Comparison of ENCODE assay signal across 15 cellular contexts in the genomic region with DNA sequence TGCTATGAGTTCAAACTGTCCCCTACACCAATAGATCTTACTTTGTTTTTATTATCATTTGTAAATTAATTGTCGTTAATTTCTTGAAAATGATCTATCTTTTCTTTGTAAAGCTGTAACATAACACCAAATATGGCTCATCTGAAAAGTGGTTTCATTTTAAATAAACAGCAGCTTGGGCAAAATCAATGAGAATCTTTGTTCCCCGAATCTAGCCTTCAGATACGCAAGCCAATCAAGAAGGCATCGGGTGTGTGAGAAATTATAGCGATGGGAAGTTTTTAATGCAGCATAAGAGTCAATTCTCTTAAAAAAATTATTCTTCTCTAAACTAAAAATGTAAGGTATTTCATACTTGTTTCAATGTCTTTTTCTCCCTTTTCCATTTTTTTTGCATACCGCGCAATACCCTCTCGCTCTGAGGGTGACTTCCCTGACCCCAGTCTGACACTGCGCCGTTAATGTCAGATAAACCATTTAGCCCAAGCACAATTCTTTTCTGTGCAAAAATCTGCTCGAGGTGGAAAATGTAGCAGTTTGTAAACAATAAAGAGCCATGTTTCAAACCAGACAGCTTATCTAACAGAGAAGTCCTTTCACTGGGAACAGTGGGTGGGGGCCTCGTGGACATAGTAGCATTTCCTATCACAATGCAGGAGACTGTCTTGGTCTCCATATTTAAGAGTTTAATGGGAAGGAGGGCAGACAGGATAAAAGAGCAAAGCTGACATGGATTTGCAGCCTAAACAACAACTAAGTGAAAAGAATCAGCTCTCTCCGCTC.
DNase-seq lines count a peak whose midpoint lies in the region; ATAC-seq and TF ChIP-seq lines count a peak whose summit lies in the region.
"Had no signal": no experiment of that assay in that cellular context is flagged by ENCODE, and none has a peak within 500 bp of the region (broad histone marks: within the 10 kb centered on the region; RNA-seq: fewer than 3 reads in every experiment).

No MANE protein-coding gene starts in this region.

- ATAC-seq in psoas muscle (no peak), GM18505 (IDR thresholded peaks at IDR 0.05; ENCODE audit: unreplicated experiment) (no peak), HG02610 (IDR thresholded peaks at IDR 0.05; ENCODE audit: unreplicated experiment) (no peak)
- ATAC-seq: stimulated activated memory B cell treated with anti-CD40 and anti-IgM and Interleukin-4, amounts not matched to agents 10 μg/mL and 1 μg/mL and 100 μg/mL, for 72 hours had no signal

- DNase-seq in SK-MEL-5 (ENCODE audit: low read depth, low spot score) (peak; percentile 93), hippocampal formation (lab: John Stamatoyannopoulos, UW) (peak; percentile 41 to 65), psoas muscle (no peak), UCSD-AML1 (lab: John Stamatoyannopoulos, UW; ENCODE audit: unreplicated experiment) (no peak), GOT3 (lab: John Stamatoyannopoulos, UW) (no peak)
- DNase-seq: activated CD8-positive, alpha-beta memory T cell treated with anti-CD3 and anti-CD28 coated beads, Interleukin-2, amount 50 U/mL, for 4 hours; activated gamma-delta T cell; cortex of kidney; NCI-H1417 treated with DMSO at 0.1 percent for 48 hours; NCI-H446 had no signal

- H3K27me3 ChIP-seq in HUES48 (ENCODE audit: control insufficient read depth, insufficient read depth, low read length) (no peaks in the 10 kb centered on the region), psoas muscle (ENCODE audit: insufficient read depth in 3 of 3, low read length in 2 of 3) (no peaks in the 10 kb centered on the region)

- no peaks in the 10 kb centered on the region for H3K9me3 ChIP-seq in HUES48 (ENCODE audit: control insufficient read depth, insufficient read depth, low read length)
- H3K9me3 ChIP-seq in psoas muscle: no peaks in the 10 kb centered on the region

- in situ Hi-C loops in SK-MEL-5 (cut with HindIII; ENCODE audit: low pct_unique_long_range_greater_than_20kb, low sequenced_read_pairs): no loop called here

- intact Hi-C loops in psoas muscle (cut with DNase I): loop anchor here in 1 of 2 donors (2.0 kb wide), 1 partner anchor 34 kb away; no protein-coding TSS in a partner anchor

- peaks cover 36% of the 10 kb centered on the region for H3K4me1 ChIP-seq in HUES48 (ENCODE audit: control insufficient read depth, insufficient read depth, low read length)
- peaks cover 47% of the 10 kb centered on the region for H3K4me1 ChIP-seq in psoas muscle
- H3K4me1 ChIP-seq: parathyroid adenoma had no signal

- H3K27ac ChIP-seq in HUES48 (ENCODE audit: low read depth, low read length): peak overlapping the region; percentile 6
- H3K27ac ChIP-seq in psoas muscle: peak overlapping the region; percentile 47
- H3K27ac ChIP-seq: parathyroid adenoma had no signal

- no peak for TF ChIP-seq CTCF in psoas muscle (IDR thresholded peaks at IDR 0.05)

- 86 to 87% (median 86%) methylated on average over 13 of the region's 13 CpGs for WGBS in psoas muscle, 3 donors

- peaks cover 20% of the 10 kb centered on the region for H3K36me3 ChIP-seq in HUES48 (ENCODE audit: control insufficient read depth, insufficient read depth, low read length)
- H3K36me3 ChIP-seq in psoas muscle (ENCODE audit: insufficient read depth in 1 of 2, low read depth in 1 of 2): peaks cover 0 to 13% of the 10 kb centered on the region in 2 donors

- no peak for TF ChIP-seq POLR2A in GM18505 (IDR thresholded peaks at IDR 0.05; ENCODE audit: borderline replicate concordance, extremely low read depth, insufficient read depth, insufficient read length)

- no peak overlapping the region for H3K9ac ChIP-seq in HUES48 (ENCODE audit: low read depth, low read length)
- H3K9ac ChIP-seq: parathyroid adenoma had no signal

- H3K4me3 ChIP-seq in HUES48 (ENCODE audit: low read depth, low read length) (no peak overlapping the region), psoas muscle (no peak overlapping the region)

Comparison
In these comparisons a context has a peak if more than half of its experiments do, and no peak if none do; other contexts are left out.
1. DNase-seq: peak in SK-MEL-5 (single experiment) and hippocampal formation (2 of 2); none in psoas muscle (0 of 2), UCSD-AML1 (single experiment) and GOT3 (single experiment).